Comparison of ENCODE assay signal across 7 cellular contexts in genomic region chr3:29524433-29524832, GRCh38.
A peak's percentile ranks its signal among the peaks of the same experiment; 100 is the strongest.
DNase-seq lines count a peak whose midpoint lies in the region; ATAC-seq and TF ChIP-seq lines count a peak whose summit lies in the region.
"Not testable (repeated sequence)": the region's sequence is repeated elsewhere in the genome, so short reads cannot be mapped to it uniquely, and the experiment has no call there.

No MANE protein-coding gene starts in this region.

- not testable (repeated sequence) for H3K4ac ChIP-seq in neuronal stem cell (ENCODE audit: low read length)

- not testable (repeated sequence) for H3K27me3 ChIP-seq in ACC112 (ENCODE audit: insufficient read depth, low read length); ascending aorta; gastroesophageal sphincter; left lung; neuronal stem cell (ENCODE audit: control insufficient read depth in 3 of 3, insufficient read depth in 3 of 3, low read depth in 1 of 3, low read length in 3 of 3); skeletal muscle tissue (ENCODE audit: control insufficient read depth in 3 of 3, insufficient read depth in 3 of 3, low read length in 3 of 3); tibial artery

- not testable (repeated sequence) for H3K9ac ChIP-seq in neuronal stem cell (ENCODE audit: low read depth, low read length, poor library complexity)
- H3K9ac ChIP-seq in skeletal muscle tissue (ENCODE audit: low read depth in 1 of 3, low read length in 3 of 3), result peak overlapping the region in 1 of 3 donors; percentile 27

- H3K14ac ChIP-seq in neuronal stem cell (ENCODE audit: low read length), result not testable (repeated sequence)

- WGBS in gastroesophageal sphincter (ENCODE audit: low coverage in 1 of 2), 2 donors, result 83 to 91% methylated on average over 2 to 9 of the region's 10 CpGs
- WGBS in neuronal stem cell (ENCODE audit: extremely low coverage in 2 of 2, insufficient read length in 2 of 2, insufficient replicate concordance in 1 of 2), 2 donors, result no CpG with 5 or more reads among the region's 10 CpGs

- H2AFZ ChIP-seq in ACC112 (ENCODE audit: low read length, unreplicated experiment), result not testable (repeated sequence)
- H2AFZ ChIP-seq in neuronal stem cell (ENCODE audit: low read length), result peak overlapping the region; percentile 75

- not testable (repeated sequence) for H4K8ac ChIP-seq in neuronal stem cell (ENCODE audit: low read depth, low read length)

- not testable (repeated sequence) for H3K79me1 ChIP-seq in neuronal stem cell (ENCODE audit: low read depth, low read length)

- H3K23ac ChIP-seq in neuronal stem cell (ENCODE audit: low read depth, low read length, poor library complexity), result not testable (repeated sequence)

- H3K27ac ChIP-seq in ACC112 (ENCODE audit: low read depth, low read length), result peak overlapping the region; percentile 71
- peak overlapping the region; percentile 75 to 80 for H3K27ac ChIP-seq in ascending aorta
- peak overlapping the region in 3 of 4 donors; percentile 57 to 75 (median 64) for H3K27ac ChIP-seq in gastroesophageal sphincter
- H3K27ac ChIP-seq in left lung, result peak overlapping the region; percentile 49 to 68
- not testable (repeated sequence) for H3K27ac ChIP-seq in neuronal stem cell (replicated peaks; ENCODE audit: low read length)
- peak overlapping the region; percentile 50 for H3K27ac ChIP-seq in skeletal muscle tissue (ENCODE audit: low read depth, low read length)
- H3K27ac ChIP-seq in tibial artery, result peak overlapping the region; percentile 68 to 72

- not testable (repeated sequence) for H2BK120ac ChIP-seq in neuronal stem cell (ENCODE audit: low read depth, low read length)

- TF ChIP-seq POLR2A in gastroesophageal sphincter (IDR thresholded peaks at IDR 0.05), result not testable (repeated sequence)

- H2BK15ac ChIP-seq in neuronal stem cell (ENCODE audit: low read length), result not testable (repeated sequence)

- not testable (repeated sequence) for H4K91ac ChIP-seq in neuronal stem cell (ENCODE audit: low read depth, low read length, poor library complexity)

- H3K4me1 ChIP-seq in ACC112 (ENCODE audit: control insufficient read depth, insufficient read depth, low read length, unreplicated experiment) (peaks cover 19% of the 10 kb centered on the region), ascending aorta (peaks cover 5 to 30% of the 10 kb centered on the region in 2 donors), gastroesophageal sphincter (peaks cover 5 to 50% (median 14%) of the 10 kb centered on the region in 3 donors), left lung (peaks cover 10 to 12% of the 10 kb centered on the region in 2 donors), skeletal muscle tissue (ENCODE audit: control insufficient read depth in 3 of 3, insufficient read depth in 3 of 3, low read length in 3 of 3) (peaks cover 13 to 15% (median 13%) of the 10 kb centered on the region in 3 donors), tibial artery (peaks cover 0 to 85% (median 31%) of the 10 kb centered on the region in 4 donors)
- H3K4me1 ChIP-seq in neuronal stem cell (ENCODE audit: control insufficient read depth in 2 of 2, insufficient read depth in 1 of 2, low read depth in 1 of 2, low read length in 2 of 2), result not testable (repeated sequence)

- ATAC-seq in gastroesophageal sphincter, left lung: not testable (repeated sequence)

- not testable (repeated sequence) for H3K9me3 ChIP-seq in ascending aorta; gastroesophageal sphincter; left lung; neuronal stem cell (replicated peaks in 1 of 2; ENCODE audit: control insufficient read depth in 2 of 2, insufficient read depth in 1 of 2, low read depth in 1 of 2, low read length in 2 of 2); skeletal muscle tissue (ENCODE audit: control insufficient read depth in 3 of 3, low read length in 3 of 3); tibial artery

- not testable (repeated sequence) for H3K4me3 ChIP-seq in ACC112 (ENCODE audit: low read depth, low read length); gastroesophageal sphincter; left lung; neuronal stem cell (ENCODE audit: low read length in 2 of 2); skeletal muscle tissue (ENCODE audit: low read length in 3 of 3); tibial artery
- peak overlapping the region in 1 of 2 donors; percentile 33 for H3K4me3 ChIP-seq in ascending aorta

- DNase-seq in ascending aorta (ENCODE audit: low spot score in 2 of 2); left lung; neuronal stem cell (ENCODE audit: low spot score); tibial artery: not testable (repeated sequence)

- not testable (repeated sequence) for H2AK5ac ChIP-seq in neuronal stem cell (ENCODE audit: low read depth, low read length)

- H3K4me2 ChIP-seq in neuronal stem cell (ENCODE audit: insufficient read depth, low read length, poor library complexity, severe bottlenecking), result not testable (repeated sequence)

- H3K36me3 ChIP-seq in ACC112 (ENCODE audit: insufficient read depth, low read length); ascending aorta; gastroesophageal sphincter; left lung; neuronal stem cell (replicated peaks in 1 of 2; ENCODE audit: control insufficient read depth in 2 of 2, insufficient read depth in 2 of 2, low read length in 2 of 2); skeletal muscle tissue (ENCODE audit: control insufficient read depth in 3 of 3, insufficient read depth in 3 of 3, low read length in 3 of 3); tibial artery: not testable (repeated sequence)

- not testable (repeated sequence) for TF ChIP-seq CTCF in ascending aorta (IDR thresholded peaks at IDR 0.05); gastroesophageal sphincter (IDR thresholded peaks at IDR 0.05); left lung (IDR thresholded peaks at IDR 0.05); tibial artery (IDR thresholded peaks at IDR 0.05)

- TF ChIP-seq EP300 in gastroesophageal sphincter (IDR thresholded peaks at IDR 0.05), result not testable (repeated sequence)

- intact Hi-C loops in ascending aorta (cut with DNase I), result loop anchor here (2.0 to 5.0 kb wide), 2 partner anchors 72 to 244 kb away; partner anchors contain the start of gene RBMS3
- intact Hi-C loops in left lung (cut with DNase I); tibial artery (cut with DNase I; ENCODE audit: low total_unique reads): not testable (repeated sequence)

- not testable (repeated sequence) for H2BK12ac ChIP-seq in neuronal stem cell (ENCODE audit: low read length)

- not testable (repeated sequence) for H3K18ac ChIP-seq in neuronal stem cell (ENCODE audit: low read length)

- not testable (repeated sequence) for H3K79me2 ChIP-seq in ACC112 (ENCODE audit: control insufficient read depth, insufficient read depth, low read length, unreplicated experiment)

- not testable (repeated sequence) for H2BK5ac ChIP-seq in neuronal stem cell (ENCODE audit: low read length)
